In genomic region chr7:6272481-6273323, GRCh38 we compare ENCODE assay signal across 8 cellular contexts. TPM values are rescaled to one million over a fixed set of nuclear protein-coding genes. Genes with fewer than 3 reads are reported as not detected.
DNase-seq lines count a peak whose midpoint lies in the region; ATAC-seq and TF ChIP-seq lines count a peak whose summit lies in the region.

Gene CYTH3 (minus strand): TSS chr7:6272624. CDS start chr7:6272507, 117 bp downstream.

- H3K4me1 Mint-ChIP-seq in Calu3 (ENCODE audit: low read depth, unreplicated experiment) (peaks cover 70% of the 10 kb centered on the region), natural killer cell (peaks cover 22 to 42% of the 10 kb centered on the region in 2 donors)
- H3K4me1 Mint-ChIP-seq in activated T-helper 2 cell treated with anti-CD3 and anti-CD28 coated beads, Interferon-gamma antibody, Interleukin-2, Interleukin-4, amounts not matched to agents 10 μg/mL and 5 μg/mL and 100 μg/mL, durations not matched to agents 14 hours and 24 hours and 36 hours (ENCODE audit: low read depth), result peaks cover 18% of the 10 kb centered on the region

- CTCF ChIA-PET in Calu3 (lab: Charles Lee), result interaction anchor here (1.4 to 1.8 kb wide), 2 partner anchors 9 to 10 kb away, joined by 5 to 12 read pairs; no protein-coding TSS in a partner anchor

- H3K9me3 Mint-ChIP-seq in Calu3 (ENCODE audit: low read depth, unreplicated experiment) (no peaks in the 10 kb centered on the region), natural killer cell (no peaks in the 10 kb centered on the region)
- H3K9me3 Mint-ChIP-seq in activated T-helper 2 cell treated with anti-CD3 and anti-CD28 coated beads, Interferon-gamma antibody, Interleukin-2, Interleukin-4, amounts not matched to agents 10 μg/mL and 5 μg/mL and 100 μg/mL, durations not matched to agents 14 hours and 24 hours and 36 hours, result no peaks in the 10 kb centered on the region

- no peak for TF ChIP-seq CTCF in Calu3 (IDR thresholded peaks at IDR 0.05; ENCODE audit: unreplicated experiment)
- no peak for TF ChIP-seq CTCF in natural killer cell (IDR thresholded peaks at IDR 0.05)

- no TSS peak for BruUV-seq in Calu3 (replicated peaks; lab: Mats Ljungman, UMichigan)

- H3K27ac Mint-ChIP-seq in Calu3 (ENCODE audit: unreplicated experiment) (peak within 1 kb of the TSS; percentile 89), natural killer cell (peak within 1 kb of the TSS; percentile 63 to 79)
- H3K27ac Mint-ChIP-seq in activated T-helper 2 cell treated with anti-CD3 and anti-CD28 coated beads, Interferon-gamma antibody, Interleukin-2, Interleukin-4, amounts not matched to agents 10 μg/mL and 5 μg/mL and 100 μg/mL, durations not matched to agents 14 hours and 24 hours and 36 hours, result no peak within 1 kb of the TSS

- ATAC-seq in GM19468 (IDR thresholded peaks at IDR 0.05; ENCODE audit: extremely low read depth, unreplicated experiment) (peak; percentile 62), natural killer cell (peak; percentile 94 to 97 (median 96))

- H3K27me3 Mint-ChIP-seq in Calu3 (ENCODE audit: unreplicated experiment), result no peaks in the 10 kb centered on the region
- peaks cover 60% of the 10 kb centered on the region for H3K27me3 Mint-ChIP-seq in activated T-helper 2 cell treated with anti-CD3 and anti-CD28 coated beads, Interferon-gamma antibody, Interleukin-2, Interleukin-4, amounts not matched to agents 10 μg/mL and 5 μg/mL and 100 μg/mL, durations not matched to agents 14 hours and 24 hours and 36 hours (ENCODE audit: low read depth)
- H3K27me3 Mint-ChIP-seq in natural killer cell (ENCODE audit: low read depth in 2 of 2), result peaks cover 0 to 13% of the 10 kb centered on the region in 2 donors

- intact Hi-C loops in Calu3 (cut with micrococcal nuclease; ENCODE audit: unreplicated experiment), result loop anchor here (5.0 kb wide), 3 partner anchors 35 to 110 kb away; no protein-coding TSS in a partner anchor
- intact Hi-C loops in activated T-helper 2 cell treated with anti-CD3 and anti-CD28 coated beads, Interferon-gamma antibody, Interleukin-2, Interleukin-4, amounts not matched to agents 10 μg/mL and 5 μg/mL and 100 μg/mL, durations not matched to agents 14 hours and 24 hours and 36 hours (cut with micrococcal nuclease), result no loop called here
- intact Hi-C loops in natural killer cell (cut with micrococcal nuclease), result loop anchor here (1.0 to 5.0 kb wide), 2 partner anchors 45 to 166 kb away; no protein-coding TSS in a partner anchor

- DNase-seq in Calu3 (peak; percentile 97), HT1080 (ENCODE audit: low read depth) (peak; percentile 75), RKO (ENCODE audit: low spot score) (peak; percentile 74), fibroblast of peridontal ligament (ENCODE audit: extremely low read depth) (peak; percentile 62), natural killer cell (peak; percentile 88)
- DNase-seq in activated T-helper 2 cell treated with anti-CD3 and anti-CD28 coated beads, Interferon-gamma antibody, Interleukin-2, Interleukin-4, amounts not matched to agents 10 μg/mL and 5 μg/mL and 100 μg/mL, durations not matched to agents 14 hours and 24 hours and 36 hours (ENCODE audit: low spot score), result peak; percentile 73
- peak; percentile 30 to 76 (median 68) for DNase-seq in stimulated activated naive CD4-positive, alpha-beta T cell (lab: John Stamatoyannopoulos, UW)

- peaks cover 33% of the 10 kb centered on the region for H3K36me3 Mint-ChIP-seq in Calu3 (ENCODE audit: insufficient read depth, unreplicated experiment)
- no peaks in the 10 kb centered on the region for H3K36me3 Mint-ChIP-seq in activated T-helper 2 cell treated with anti-CD3 and anti-CD28 coated beads, Interferon-gamma antibody, Interleukin-2, Interleukin-4, amounts not matched to agents 10 μg/mL and 5 μg/mL and 100 μg/mL, durations not matched to agents 14 hours and 24 hours and 36 hours (ENCODE audit: low read depth)
- no peaks in the 10 kb centered on the region for H3K36me3 Mint-ChIP-seq in natural killer cell

- H3K4me3 Mint-ChIP-seq in Calu3 (ENCODE audit: low read depth, unreplicated experiment) (peak within 1 kb of the TSS; percentile 99), natural killer cell (peak within 1 kb of the TSS; percentile 94)
- peak within 1 kb of the TSS; percentile 76 for H3K4me3 Mint-ChIP-seq in activated T-helper 2 cell treated with anti-CD3 and anti-CD28 coated beads, Interferon-gamma antibody, Interleukin-2, Interleukin-4, amounts not matched to agents 10 μg/mL and 5 μg/mL and 100 μg/mL, durations not matched to agents 14 hours and 24 hours and 36 hours (ENCODE audit: low read depth)

RNA-seq across cellular contexts. Expression of gene CYTH3, which starts in this region (rescaled TPM):
- total RNA-seq in Calu3 (2022) (47.2 and 73.4 TPM in 2 replicates), natural killer cell (10 to 100 TPM in 2 of 3 donors, 1 to 10 TPM in 1; 7.7 to 42.6 (median 13.6) TPM)
- total RNA-seq in HT1080 (2014; rRNA removed; shearing (Covaris generic)), result 15.3 and 20.4 TPM in 2 replicates
- polyA plus RNA-seq in HT1080 (2015; cell fraction: cytosol; rRNA removed), result 22.1 and 24.0 TPM in 2 replicates
- 31.5 and 35.5 TPM in 2 replicates for polyA plus RNA-seq in HT1080 (2015; cell fraction: nucleus; rRNA removed)
- total RNA-seq in activated T-helper 2 cell treated with anti-CD3 and anti-CD28 coated beads, Interferon-gamma antibody, Interleukin-2, Interleukin-4, amounts not matched to agents 10 μg/mL and 5 μg/mL and 100 μg/mL, durations not matched to agents 14 hours and 24 hours and 36 hours, result 0.85 and 1.2 TPM in 2 replicates

Comparison
In these comparisons a context has a peak if more than half of its experiments do, and no peak if none do; other contexts are left out.
1. Peak in every context shown above with its lines: DNase-seq and ATAC-seq.